Comparison of ENCODE assay signal across 8 cellular contexts in the genomic region with DNA sequence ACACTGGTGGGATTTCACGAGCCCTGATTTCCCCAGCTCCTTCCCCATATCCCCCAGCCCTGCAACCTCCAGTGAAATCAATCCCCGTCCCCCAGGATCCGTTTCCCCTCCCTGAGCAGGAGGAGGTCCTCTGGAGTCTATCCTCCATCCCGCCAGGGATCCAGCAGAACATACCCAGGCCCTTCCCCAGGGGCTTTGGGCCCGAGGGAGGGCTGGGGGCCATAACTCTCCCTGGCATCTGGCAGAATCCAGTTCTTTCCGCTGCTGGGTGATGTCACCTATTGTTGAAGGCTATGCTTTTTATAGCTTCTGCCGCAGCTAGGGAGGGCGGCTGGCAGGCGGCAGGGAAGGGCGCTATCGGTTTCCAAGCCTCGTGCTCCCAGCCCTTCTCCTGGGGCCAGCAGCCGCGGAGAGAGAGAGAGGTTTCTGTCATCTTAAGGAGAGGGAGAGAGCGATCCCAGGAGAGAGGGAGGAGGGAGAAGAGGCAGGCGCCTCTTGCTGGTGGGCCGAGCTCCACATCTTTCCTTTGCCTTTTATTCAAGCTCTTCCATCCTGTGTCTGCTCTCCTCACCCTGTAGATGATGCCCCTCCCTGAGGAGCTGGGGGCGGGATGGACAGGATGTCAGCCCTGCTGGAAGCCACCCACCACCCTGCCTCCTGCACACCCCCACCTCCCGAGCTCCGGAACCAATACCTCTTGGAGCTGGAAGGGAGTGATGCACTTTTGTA.
DNase-seq lines count a peak whose midpoint lies in the region; ATAC-seq and TF ChIP-seq lines count a peak whose summit lies in the region.

No MANE protein-coding gene starts in this region.

- no peak for TF ChIP-seq CTCF in VCaP (conservative IDR thresholded peaks at IDR 0.05)

- H3K9me3 ChIP-seq in skeletal muscle tissue (ENCODE audit: control insufficient read depth in 3 of 3, low read length in 3 of 3), result no peaks in the 10 kb centered on the region

- no peak for ATAC-seq in HG03565 (IDR thresholded peaks at IDR 0.05; ENCODE audit: unreplicated experiment)
- ATAC-seq in GM19463 (IDR thresholded peaks at IDR 0.05; ENCODE audit: unreplicated experiment), result no peak

- no peaks in the 10 kb centered on the region for H3K36me3 Mint-ChIP-seq in activated naive CD4-positive, alpha-beta T cell treated with anti-CD3 and anti-CD28 coated beads for 36 hours (ENCODE audit: low read depth)

- H3K27ac ChIP-seq in VCaP (peak overlapping the region; percentile 8; the same call in 1 of the 2 replicates), skeletal muscle tissue (ENCODE audit: low read depth, low read length) (peak overlapping the region; percentile 62)

- H3K4me1 ChIP-seq in skeletal muscle tissue (ENCODE audit: control insufficient read depth in 3 of 3, insufficient read depth in 3 of 3, low read length in 3 of 3), result peaks cover 23 to 37% (median 26%) of the 10 kb centered on the region in 3 donors

- DNase-seq in LHCN-M2 (ENCODE audit: low read depth), result peak; percentile 69
- peak; percentile 68 to 73 for DNase-seq in hippocampal formation (lab: John Stamatoyannopoulos, UW)
- no peak for DNase-seq in activated naive CD4-positive, alpha-beta T cell treated with anti-CD3 and anti-CD28 coated beads for 36 hours
- no peak for DNase-seq in effector CD8-positive, alpha-beta T cell (lab: John Stamatoyannopoulos, UW)

- H3K4me3 ChIP-seq in skeletal muscle tissue (ENCODE audit: low read length in 3 of 3), result peak overlapping the region; percentile 45 to 56 (median 56)

- H3K4me3 Mint-ChIP-seq in activated naive CD4-positive, alpha-beta T cell treated with anti-CD3 and anti-CD28 coated beads for 36 hours, result no peak overlapping the region

- no peak overlapping the region for H3K27ac Mint-ChIP-seq in activated naive CD4-positive, alpha-beta T cell treated with anti-CD3 and anti-CD28 coated beads for 36 hours

- H3K9ac ChIP-seq in skeletal muscle tissue (ENCODE audit: low read depth in 1 of 3, low read length in 3 of 3), result peak overlapping the region; percentile 47 to 62 (median 54)

- no peaks in the 10 kb centered on the region for H3K9me3 Mint-ChIP-seq in activated naive CD4-positive, alpha-beta T cell treated with anti-CD3 and anti-CD28 coated beads for 36 hours

- no peaks in the 10 kb centered on the region for H3K4me1 Mint-ChIP-seq in activated naive CD4-positive, alpha-beta T cell treated with anti-CD3 and anti-CD28 coated beads for 36 hours (ENCODE audit: low read depth)

- CTCF ChIA-PET in activated naive CD4-positive, alpha-beta T cell treated with anti-CD3 and anti-CD28 coated beads for 36 hours (lab: Charles Lee), result no interaction called here

- intact Hi-C loops in activated naive CD4-positive, alpha-beta T cell treated with anti-CD3 and anti-CD28 coated beads for 36 hours (cut with micrococcal nuclease), result no loop called here

- H3K36me3 ChIP-seq in skeletal muscle tissue (ENCODE audit: control insufficient read depth in 3 of 3, insufficient read depth in 3 of 3, low read length in 3 of 3), result no peaks in the 10 kb centered on the region

- no peaks in the 10 kb centered on the region for H3K27me3 ChIP-seq in skeletal muscle tissue (ENCODE audit: control insufficient read depth in 3 of 3, insufficient read depth in 3 of 3, low read length in 3 of 3)

- H3K27me3 Mint-ChIP-seq in activated naive CD4-positive, alpha-beta T cell treated with anti-CD3 and anti-CD28 coated beads for 36 hours (ENCODE audit: low read depth), result peaks cover 6% of the 10 kb centered on the region

Comparison
In these comparisons a context has a peak if more than half of its experiments do, and no peak if none do; other contexts are left out.
1. DNase-seq: peak in LHCN-M2 (single experiment) and hippocampal formation (2 of 2); none in activated naive CD4-positive, alpha-beta T cell treated with anti-CD3 and anti-CD28 coated beads for 36 hours (single experiment) and effector CD8-positive, alpha-beta T cell (single experiment).